In genomic region chr2:142131016-142131714, GRCh38 we compare ENCODE assay signal across 8 cellular contexts. TPM values are rescaled to one million over a fixed set of nuclear protein-coding genes. Genes with fewer than 3 reads are reported as not detected.
DNase-seq lines count a peak whose midpoint lies in the region; ATAC-seq and TF ChIP-seq lines count a peak whose summit lies in the region.

Gene LRP1B (minus strand): TSS chr2:142131016. CDS start chr2:142130729, 287 bp downstream.

- no peak within 1 kb of the TSS for H3K27ac ChIP-seq in WERI-Rb-1

- peak within 1 kb of the TSS; percentile 75 to 81 for H3K4me3 Mint-ChIP-seq in activated T-cell treated with anti-CD3 and anti-CD28 coated beads, Interleukin-2, amount 50 U/mL, for 72 hours
- peak within 1 kb of the TSS; percentile 93 for H3K4me3 Mint-ChIP-seq in osteocyte (ENCODE audit: unreplicated experiment)

- ATAC-seq in activated T-cell treated with anti-CD3 and anti-CD28 coated beads, Interleukin-2, amount 50 U/mL, for 72 hours (replicated peaks in 1 of 2): no peak
- peak; percentile 48 for ATAC-seq in HG03060 (IDR thresholded peaks at IDR 0.05; ENCODE audit: low read depth, unreplicated experiment)
- no peak for ATAC-seq in HG02642 (IDR thresholded peaks at IDR 0.05; ENCODE audit: poor library complexity, unreplicated experiment)

- H3K36me3 Mint-ChIP-seq in activated T-cell treated with anti-CD3 and anti-CD28 coated beads, Interleukin-2, amount 50 U/mL, for 72 hours (ENCODE audit: insufficient read depth in 2 of 2): peaks cover 0 to 4% of the 10 kb centered on the region in 2 donors
- peaks cover 2% of the 10 kb centered on the region for H3K36me3 Mint-ChIP-seq in osteocyte (ENCODE audit: unreplicated experiment)

- H3K27me3 Mint-ChIP-seq in activated T-cell treated with anti-CD3 and anti-CD28 coated beads, Interleukin-2, amount 50 U/mL, for 72 hours (ENCODE audit: low read depth): peaks cover 38% of the 10 kb centered on the region
- peaks cover 11% of the 10 kb centered on the region for H3K27me3 Mint-ChIP-seq in osteocyte (ENCODE audit: unreplicated experiment)

- no peak within 1 kb of the TSS for H3K27ac Mint-ChIP-seq in activated T-cell treated with anti-CD3 and anti-CD28 coated beads, Interleukin-2, amount 50 U/mL, for 72 hours
- peak within 1 kb of the TSS; percentile 93 for H3K27ac Mint-ChIP-seq in osteocyte (ENCODE audit: unreplicated experiment)

- peak within 1 kb of the TSS; percentile 77 for H3K4me3 ChIP-seq in WERI-Rb-1 (ENCODE audit: low read depth, low read length)

- peaks cover 8% of the 10 kb centered on the region for H3K27me3 ChIP-seq in WERI-Rb-1 (ENCODE audit: insufficient read depth, low read depth, severe bottlenecking)

- TF ChIP-seq CTCF in WERI-Rb-1 (IDR thresholded peaks at IDR 0.05; ENCODE audit: low read depth, low read length): no peak
- TF ChIP-seq CTCF in osteocyte (IDR thresholded peaks at IDR 0.05): no peak

- no peaks in the 10 kb centered on the region for H3K36me3 ChIP-seq in WERI-Rb-1

- H3K9me3 ChIP-seq in WERI-Rb-1 (ENCODE audit: severe bottlenecking): no peaks in the 10 kb centered on the region

- peaks cover 0 to 5% of the 10 kb centered on the region in 2 donors for H3K9me3 Mint-ChIP-seq in activated T-cell treated with anti-CD3 and anti-CD28 coated beads, Interleukin-2, amount 50 U/mL, for 72 hours
- H3K9me3 Mint-ChIP-seq in osteocyte (ENCODE audit: unreplicated experiment): no peaks in the 10 kb centered on the region

- no peak for DNase-seq in activated T-cell treated with anti-CD3 and anti-CD28 coated beads, Interleukin-2, amount 50 U/mL, for 72 hours
- DNase-seq in activated T-cell treated with anti-CD3 and anti-CD28 coated beads, Interleukin-2, amount 50 U/mL, for 48 hours: no peak
- peak; percentile 34 for DNase-seq in WERI-Rb-1
- DNase-seq in glomerular visceral epithelial cell (ENCODE audit: extremely low spot score): peak; percentile 36
- no peak for DNase-seq in osteocyte (ENCODE audit: extremely low spot score, unreplicated experiment)
- no peak for DNase-seq in central memory CD4-positive, alpha-beta T cell

- H3K4me1 Mint-ChIP-seq in activated T-cell treated with anti-CD3 and anti-CD28 coated beads, Interleukin-2, amount 50 U/mL, for 72 hours (ENCODE audit: low read depth): peaks cover 12% of the 10 kb centered on the region
- H3K4me1 Mint-ChIP-seq in osteocyte (ENCODE audit: unreplicated experiment): peaks cover 23% of the 10 kb centered on the region

RNA-seq across cellular contexts. Expression of gene LRP1B, which starts in this region (rescaled TPM):
- not detected for total RNA-seq in activated T-cell treated with anti-CD3 and anti-CD28 coated beads, Interleukin-2, amount 50 U/mL, for 72 hours
- 3.6 and 4.5 TPM in 2 replicates for total RNA-seq in osteocyte

Comparison
In these comparisons a context has a peak if more than half of its experiments do, and no peak if none do; other contexts are left out.
1. DNase-seq: peak in WERI-Rb-1 (single experiment) and glomerular visceral epithelial cell (single experiment); none in activated T-cell treated with anti-CD3 and anti-CD28 coated beads, Interleukin-2, amount 50 U/mL, for 72 hours (0 of 2), activated T-cell treated with anti-CD3 and anti-CD28 coated beads, Interleukin-2, amount 50 U/mL, for 48 hours (0 of 2), osteocyte (single experiment) and central memory CD4-positive, alpha-beta T cell (single experiment).